Comparison of ENCODE assay signal across 9 cellular contexts in the genomic region with DNA sequence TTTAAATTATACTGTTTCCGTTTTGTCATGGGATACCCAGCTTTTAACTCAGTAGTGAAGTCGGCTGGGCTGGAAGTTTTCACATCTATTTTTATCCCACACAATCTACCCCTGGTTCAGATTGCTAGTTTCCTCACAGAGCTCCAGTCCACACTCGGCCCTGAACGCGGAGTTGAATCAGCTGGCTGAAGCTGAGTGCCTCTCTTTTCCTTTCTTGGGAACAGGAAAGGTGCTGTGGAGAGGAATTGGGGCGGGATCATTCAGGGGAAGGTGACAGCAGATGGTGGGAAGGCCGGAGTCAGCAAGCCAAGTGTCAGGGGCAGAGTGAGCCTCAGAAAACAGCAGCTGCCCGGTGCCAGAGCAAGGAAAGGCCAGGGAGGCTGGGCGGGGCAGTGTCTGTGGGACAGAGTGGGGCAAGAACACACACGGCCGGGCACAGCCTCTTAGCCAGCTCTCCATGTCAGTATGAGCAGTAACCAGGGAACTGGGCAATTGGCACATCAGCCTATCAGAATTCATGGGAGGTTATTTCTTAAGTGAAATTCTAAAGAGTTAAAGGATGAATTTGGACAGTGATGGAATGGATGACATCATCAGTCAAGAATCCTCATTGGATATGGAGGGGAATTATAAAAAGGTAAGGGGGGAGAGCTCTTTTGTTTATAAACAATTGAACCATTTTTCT. TPM values are rescaled to one million over a fixed set of nuclear protein-coding genes. Genes with fewer than 3 reads are reported as not detected.
DNase-seq lines count a peak whose midpoint lies in the region; ATAC-seq, FAIRE-seq and TF ChIP-seq lines count a peak whose summit lies in the region.
"Had no signal": no experiment of that assay in that cellular context is flagged by ENCODE, and none has a peak within 500 bp of the region (broad histone marks: within the 10 kb centered on the region; RNA-seq: fewer than 3 reads in every experiment).

No MANE protein-coding gene starts in this region.

- H3K4me1 ChIP-seq in astrocyte (ENCODE audit: insufficient read depth, low read length): peaks cover 55% of the 10 kb centered on the region

- no peak for FAIRE-seq in astrocyte (lab: Jason Lieb, UNC)

- H3K36me3 Mint-ChIP-seq in astrocyte (ENCODE audit: low read depth, unreplicated experiment): peaks cover 2% of the 10 kb centered on the region

- no peaks in the 10 kb centered on the region for H3K9me3 Mint-ChIP-seq in astrocyte (ENCODE audit: unreplicated experiment)

- peak overlapping the region; percentile 25 for H2AFZ ChIP-seq in astrocyte (ENCODE audit: low read depth, low read length)

- H3K4me3 Mint-ChIP-seq in astrocyte (ENCODE audit: unreplicated experiment): peak overlapping the region; percentile 78

- peaks cover 79% of the 10 kb centered on the region for H3K79me2 ChIP-seq in astrocyte (ENCODE audit: insufficient read depth, low read length)

- DNase-seq in NCI-H2107 treated with DMSO at 0.1 percent for 48 hours (lab: John Stamatoyannopoulos, UW; ENCODE audit: unreplicated experiment) (peak; percentile 38), NCI-H2107 (lab: John Stamatoyannopoulos, UW) (no peak), astrocyte (ENCODE audit: low read depth) (peak; percentile 65), hypothalamus (lab: John Stamatoyannopoulos, UW) (peak in 38 of 51 donors; percentile 11 to 73 (median 50)), cortex of kidney (lab: John Stamatoyannopoulos, UW) (no peak)
- DNase-seq in activated effector memory CD4-positive, alpha-beta T cell treated with Interleukin-2 at 50 U/mL for 16 hours: no peak

- ATAC-seq in GM19397 (IDR thresholded peaks at IDR 0.05; ENCODE audit: unreplicated experiment): no peak

- H3K36me3 ChIP-seq in astrocyte (ENCODE audit: insufficient read depth, low read length): no peaks in the 10 kb centered on the region

- no peaks in the 10 kb centered on the region for H3K9me3 ChIP-seq in astrocyte (ENCODE audit: insufficient read depth, low read depth, low read length)

- H3K4me3 ChIP-seq in astrocyte (ENCODE audit: insufficient read depth, low read depth, low read length) (peak overlapping the region; percentile 18), skin epidermis (no peak overlapping the region)

- peaks cover 9% of the 10 kb centered on the region for H4K20me1 ChIP-seq in astrocyte (ENCODE audit: insufficient read depth, low read length)

- no peaks in the 10 kb centered on the region for H3K27me3 Mint-ChIP-seq in astrocyte (ENCODE audit: low read depth, unreplicated experiment)

- H3K4me1 Mint-ChIP-seq in astrocyte (ENCODE audit: low read depth, unreplicated experiment): peaks cover 71% of the 10 kb centered on the region

- peak overlapping the region; percentile 86 for H3K9ac ChIP-seq in astrocyte (ENCODE audit: low read length)

- TF ChIP-seq CTCF in astrocyte (IDR thresholded peaks at IDR 0.05; ENCODE audit: insufficient read depth, low read depth, low read length): no peak

- no peaks in the 10 kb centered on the region for H3K27me3 ChIP-seq in astrocyte (ENCODE audit: insufficient read depth, low read length)

- H3K27ac ChIP-seq in astrocyte (ENCODE audit: low read depth, low read length) (peak overlapping the region; percentile 96), skin epidermis (peak overlapping the region in 17 of 21 experiments; percentile 11 to 78 (median 44))
- H3K27ac ChIP-seq: 22Rv1 had no signal

- H3K4me2 ChIP-seq in astrocyte (ENCODE audit: low read length): peak overlapping the region; percentile 74

- H3K27ac Mint-ChIP-seq in astrocyte (ENCODE audit: unreplicated experiment): peak overlapping the region; percentile 100

RNA-seq across cellular contexts. Expression of a gene that starts 13.3 kb away (rescaled TPM):
- 21.3 and 27.7 TPM in 2 replicates for total RNA-seq in astrocyte

Comparison
In these comparisons a context has a peak if more than half of its experiments do, and no peak if none do; other contexts are left out.
1. DNase-seq: peak in NCI-H2107 treated with DMSO at 0.1 percent for 48 hours (single experiment), astrocyte (single experiment) and hypothalamus (38 of 51); none in NCI-H2107 (single experiment), activated effector memory CD4-positive, alpha-beta T cell treated with Interleukin-2 at 50 U/mL for 16 hours (single experiment) and cortex of kidney (single experiment).